8 cellular contexts compared by ENCODE assay signal in the genomic region with DNA sequence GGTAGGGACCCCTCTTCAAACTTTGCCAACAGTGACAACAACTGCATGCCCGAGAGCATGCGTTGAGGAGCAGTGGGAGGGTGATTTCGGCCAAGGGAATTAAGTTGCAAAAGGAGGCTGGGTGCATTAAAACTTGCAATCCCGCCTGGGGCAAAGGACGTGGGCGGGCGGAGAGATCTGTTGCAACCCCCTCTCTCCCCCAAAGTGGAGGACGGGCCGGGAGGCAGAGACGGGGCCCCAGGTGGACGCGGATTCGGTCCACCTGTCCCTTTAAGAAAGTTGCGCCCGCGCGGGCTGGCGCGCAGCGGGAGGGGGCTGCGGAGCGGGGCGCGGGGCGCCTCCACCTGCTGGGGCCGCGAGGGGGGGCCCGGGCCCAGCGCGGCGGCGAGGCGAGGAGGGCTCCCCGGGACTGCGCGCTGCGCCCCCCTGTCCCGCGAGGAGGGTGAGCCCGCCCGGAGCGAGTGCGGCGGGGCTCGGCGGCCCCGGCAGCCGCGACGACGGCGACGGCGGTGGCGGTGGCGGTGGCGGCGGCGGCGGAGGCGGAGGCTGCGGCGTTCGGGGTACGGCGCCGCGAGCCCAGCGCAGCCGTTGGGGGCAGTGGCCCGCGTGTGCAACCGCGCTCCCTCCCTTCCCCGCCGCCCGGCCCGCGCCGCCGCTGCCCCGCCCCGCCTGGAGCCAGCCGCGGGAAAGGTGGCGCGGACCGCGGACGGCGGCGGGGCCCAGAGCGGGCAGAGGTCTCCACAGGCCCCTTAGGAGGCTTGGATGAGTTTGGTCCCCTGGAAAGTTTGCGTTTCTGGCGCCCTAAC. TPM values are rescaled to one million over a fixed set of nuclear protein-coding genes. Genes with fewer than 3 reads are reported as not detected.
DNase-seq lines count a peak whose midpoint lies in the region; ATAC-seq and TF ChIP-seq lines count a peak whose summit lies in the region.

No MANE protein-coding gene starts in this region.

- peak overlapping the region; percentile 30 for H3K4me3 ChIP-seq in colonic mucosa
- peak overlapping the region; percentile 46 to 62 for H3K4me3 ChIP-seq in muscle layer of duodenum (ENCODE audit: low read depth in 1 of 2, low read length in 2 of 2)
- H3K4me3 ChIP-seq in adrenal gland, result peak overlapping the region in 2 of 4 donors; percentile 3 to 50

- no peak for TF ChIP-seq CTCF in colonic mucosa (IDR thresholded peaks at IDR 0.05)
- no peak for TF ChIP-seq CTCF in adrenal gland (IDR thresholded peaks at IDR 0.05)

- TF ChIP-seq POLR2A in adrenal gland (IDR thresholded peaks at IDR 0.05), result no peak

- intact Hi-C loops in colonic mucosa (cut with DNase I), result no loop called here
- intact Hi-C loops in adrenal gland (cut with DNase I), result no loop called here

- peak overlapping the region; percentile 73 for H3K9ac ChIP-seq in ES-I3 (ENCODE audit: low read depth, low read length)
- no peak overlapping the region for H3K9ac ChIP-seq in colonic mucosa (ENCODE audit: low read depth in 2 of 2, low read length in 2 of 2)

- peak; percentile 65 for DNase-seq in NCI-H1105 treated with DMSO at 0.1 percent for 48 hours (lab: John Stamatoyannopoulos, UW)
- DNase-seq in colonic mucosa, result no peak
- DNase-seq in mesenteric fat pad (ENCODE audit: low spot score), result no peak
- no peak for DNase-seq in adrenal gland
- DNase-seq in stimulated activated naive CD4-positive, alpha-beta T cell treated with Interleukin-2 at 50 U/mL for 16 hours (lab: John Stamatoyannopoulos, UW), result no peak

- 0% methylated on average over 10 to 95 of the region's 95 CpGs for WGBS in adrenal gland, 4 donors

- H3K36me3 ChIP-seq in ES-I3 (ENCODE audit: insufficient read depth, low read length) (no peaks in the 10 kb centered on the region), colonic mucosa (no peaks in the 10 kb centered on the region), muscle layer of duodenum (ENCODE audit: control insufficient read depth in 1 of 2, insufficient read depth in 2 of 2, low read length in 2 of 2) (no peaks in the 10 kb centered on the region), adrenal gland (replicated peaks in 1 of 2) (no peaks in the 10 kb centered on the region)

- H3K27ac ChIP-seq in colonic mucosa (no peak overlapping the region), muscle layer of duodenum (ENCODE audit: low read length) (no peak overlapping the region), adrenal gland (no peak overlapping the region)

- ATAC-seq in GM18907 (IDR thresholded peaks at IDR 0.05; ENCODE audit: unreplicated experiment), result no peak

- H3K27me3 ChIP-seq in colonic mucosa (peaks cover 39% of the 10 kb centered on the region), muscle layer of duodenum (ENCODE audit: low read depth, low read length) (peaks cover 12% of the 10 kb centered on the region), adrenal gland (peaks cover 23% of the 10 kb centered on the region)

- no peaks in the 10 kb centered on the region for H3K9me3 ChIP-seq in ES-I3 (ENCODE audit: control insufficient read depth, insufficient read depth, low read length)
- no peaks in the 10 kb centered on the region for H3K9me3 ChIP-seq in colonic mucosa
- no peaks in the 10 kb centered on the region for H3K9me3 ChIP-seq in muscle layer of duodenum (ENCODE audit: control insufficient read depth in 1 of 2, low read length in 2 of 2)
- no peaks in the 10 kb centered on the region for H3K9me3 ChIP-seq in adrenal gland (replicated peaks in 1 of 3)

- H3K4me1 ChIP-seq in ES-I3 (ENCODE audit: insufficient read depth, low read length), result no peaks in the 10 kb centered on the region
- H3K4me1 ChIP-seq in colonic mucosa, result no peaks in the 10 kb centered on the region
- H3K4me1 ChIP-seq in muscle layer of duodenum (ENCODE audit: control insufficient read depth in 1 of 2, insufficient read depth in 2 of 2, low read length in 2 of 2), result peaks cover 0 to 17% of the 10 kb centered on the region in 2 donors
- peaks cover 12 to 14% of the 10 kb centered on the region in 2 donors for H3K4me1 ChIP-seq in adrenal gland (replicated peaks in 1 of 2)

RNA-seq across cellular contexts. Expression of a gene that starts 0.6 kb away (rescaled TPM):
- total RNA-seq in colonic mucosa, result not detected
- not detected for total RNA-seq in mesenteric fat pad
- not detected for total RNA-seq in adrenal gland
- under 1 TPM in 1 of 3 donors, not detected in 2; 0.24 TPM for polyA plus RNA-seq in adrenal gland

RNA-seq across cellular contexts. Expression of a gene that starts 38.1 kb away (rescaled TPM):
- total RNA-seq in colonic mucosa, result under 1 TPM in 1 of 2 donors, not detected in 1; 0.21 TPM
- 0.10 TPM for total RNA-seq in mesenteric fat pad
- total RNA-seq in adrenal gland, result not detected
- under 1 TPM in 2 of 3 donors, not detected in 1; 0.03 to 0.08 TPM for polyA plus RNA-seq in adrenal gland
